In the genomic region with DNA sequence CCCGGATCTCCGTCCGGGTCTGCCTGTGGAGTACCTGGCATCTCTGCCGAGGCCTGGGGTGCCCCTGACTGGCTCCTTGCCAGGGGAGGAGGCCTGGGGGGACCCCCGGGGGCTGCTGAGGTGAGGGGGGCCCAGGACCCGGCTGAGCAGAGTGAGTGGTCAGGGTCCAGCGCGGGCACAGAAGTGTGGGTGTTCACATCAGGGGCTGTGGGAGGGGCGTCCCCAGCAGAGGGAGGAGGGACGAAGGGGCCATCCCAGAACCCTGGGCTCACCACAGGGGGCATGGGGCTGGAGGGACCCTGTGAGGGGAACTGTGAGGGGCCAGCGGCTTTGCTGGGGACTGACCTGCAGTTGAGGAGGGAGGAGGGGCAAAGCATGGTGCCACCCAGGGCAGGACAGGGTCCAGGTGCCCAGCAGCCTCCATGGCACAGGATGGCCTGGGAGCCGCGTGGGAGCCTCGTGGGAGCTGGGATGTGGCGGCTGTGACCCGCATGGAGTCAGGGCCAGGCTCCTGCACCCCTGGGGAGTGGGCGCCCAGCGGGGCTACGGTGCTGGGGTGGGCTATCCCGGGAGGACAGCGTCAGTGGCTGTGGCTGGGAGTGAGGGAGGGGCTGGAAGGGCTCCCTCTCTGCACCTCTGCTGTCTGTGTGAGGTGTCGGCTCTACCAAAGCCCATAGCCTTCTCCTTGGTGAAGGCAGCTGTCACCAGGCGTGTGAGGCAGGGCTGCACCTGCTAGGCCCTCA, we compare ENCODE assay signal across 8 cellular contexts.
"Had no signal": no experiment of that assay in that cellular context is flagged by ENCODE, and none has a peak within 500 bp of the region (broad histone marks: within the 10 kb centered on the region; RNA-seq: fewer than 3 reads in every experiment).

No MANE protein-coding gene starts in this region.

- FAIRE-seq: astrocyte, colon had no signal

- H3K27me3 ChIP-seq: esophagus squamous epithelium, ovary, tibial artery had no signal

- DNase-seq: activated CD8-positive, alpha-beta T cell treated with anti-CD3 and anti-CD28 coated beads for 36 hours; activated naive CD8-positive, alpha-beta T cell treated with anti-CD3 and anti-CD28 coated beads for 36 hours; esophagus squamous epithelium; foreskin fibroblast; ovary; tibial artery had no signal

- H3K27ac Mint-ChIP-seq: activated CD8-positive, alpha-beta T cell treated with anti-CD3 and anti-CD28 coated beads for 36 hours; activated naive CD8-positive, alpha-beta T cell treated with anti-CD3 and anti-CD28 coated beads for 36 hours had no signal

- H3K36me3 ChIP-seq: esophagus squamous epithelium, ovary had no signal

- ATAC-seq: activated CD8-positive, alpha-beta T cell treated with anti-CD3 and anti-CD28 coated beads for 36 hours had no signal

- H3K4me3 ChIP-seq: esophagus squamous epithelium, ovary, tibial artery had no signal

- H3K4me3 Mint-ChIP-seq: activated CD8-positive, alpha-beta T cell treated with anti-CD3 and anti-CD28 coated beads for 36 hours; activated naive CD8-positive, alpha-beta T cell treated with anti-CD3 and anti-CD28 coated beads for 36 hours had no signal

- H3K9me3 ChIP-seq: esophagus squamous epithelium, ovary, tibial artery had no signal

- H3K27ac ChIP-seq: esophagus squamous epithelium, ovary, tibial artery had no signal

- H3K36me3 Mint-ChIP-seq: activated naive CD8-positive, alpha-beta T cell treated with anti-CD3 and anti-CD28 coated beads for 36 hours had no signal

- H3K27me3 Mint-ChIP-seq: activated CD8-positive, alpha-beta T cell treated with anti-CD3 and anti-CD28 coated beads for 36 hours; activated naive CD8-positive, alpha-beta T cell treated with anti-CD3 and anti-CD28 coated beads for 36 hours had no signal

- H3K9me3 Mint-ChIP-seq: activated CD8-positive, alpha-beta T cell treated with anti-CD3 and anti-CD28 coated beads for 36 hours; activated naive CD8-positive, alpha-beta T cell treated with anti-CD3 and anti-CD28 coated beads for 36 hours had no signal
